ENCODE assay signal across 8 cellular contexts in the genomic region with DNA sequence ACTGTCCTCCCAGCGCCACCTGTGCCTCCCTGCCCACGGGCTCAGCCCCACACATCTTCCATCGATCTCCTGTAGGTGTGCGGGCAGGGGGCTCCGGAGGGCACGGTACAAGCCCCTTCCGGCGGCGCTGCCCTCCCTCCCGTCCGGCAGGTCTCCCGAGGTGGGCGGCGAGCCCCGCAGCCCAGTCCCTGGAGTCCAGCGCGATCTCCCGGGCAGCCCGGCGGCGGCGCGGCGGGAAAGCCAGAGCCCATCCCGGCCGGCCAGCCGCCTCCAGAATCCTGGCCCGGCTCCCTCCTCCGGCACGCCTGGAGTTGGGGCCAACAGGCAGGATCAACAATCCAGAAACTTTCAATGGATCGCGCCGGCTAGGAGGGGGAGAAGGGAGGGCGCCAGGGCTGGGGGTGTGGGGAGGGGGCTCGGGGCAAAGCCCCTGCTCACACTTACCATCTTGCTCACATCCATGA.
DNase-seq lines count a peak whose midpoint lies in the region; ATAC-seq and TF ChIP-seq lines count a peak whose summit lies in the region.

No MANE protein-coding gene starts in this region.

- peak overlapping the region; percentile 47 to 71 for H3K4me3 Mint-ChIP-seq in activated T-cell treated with anti-CD3 and anti-CD28 coated beads, Interleukin-2, amount 50 U/mL, for 72 hours

- POLR2A ChIA-PET in HEK293 (lab: Yijun Ruan, JAX): no interaction called here

- TF ChIP-seq CTCF in HEK293 (tag by site-specific recombination; IDR thresholded peaks at IDR 0.05) (no peak; the same call in 1 of the 2 replicates), neutrophil (IDR thresholded peaks at IDR 0.05) (no peak)

- intact Hi-C loops in head of caudate nucleus (cut with DNase I): no loop called here

- H3K27ac ChIP-seq in HEK293 (ENCODE audit: extremely low read depth, low read depth, low read length) (peak overlapping the region; percentile 59; the same call in 1 of the 2 replicates), neutrophil (peak overlapping the region; percentile 93)

- H3K36me3 Mint-ChIP-seq in activated T-cell treated with anti-CD3 and anti-CD28 coated beads, Interleukin-2, amount 50 U/mL, for 72 hours (ENCODE audit: insufficient read depth in 2 of 2): no peaks in the 10 kb centered on the region

- no peaks in the 10 kb centered on the region for H3K9me3 ChIP-seq in HEK293 (ENCODE audit: control insufficient read depth, insufficient read depth, low read depth, low read length)
- H3K9me3 ChIP-seq in neutrophil: no peaks in the 10 kb centered on the region

- H3K36me3 ChIP-seq in HEK293 (ENCODE audit: control insufficient read depth in 2 of 2, insufficient read depth in 1 of 2, low read length in 2 of 2) (no peaks in the 10 kb centered on the region), neutrophil (peaks cover 8% of the 10 kb centered on the region)

- H3K27ac Mint-ChIP-seq in activated T-cell treated with anti-CD3 and anti-CD28 coated beads, Interleukin-2, amount 50 U/mL, for 72 hours: no peak overlapping the region

- peak; percentile 37 for DNase-seq in Ammon's horn (ENCODE audit: low spot score)
- DNase-seq in activated T-cell treated with anti-CD3 and anti-CD28 coated beads, Interleukin-2, amount 50 U/mL, for 72 hours: no peak
- peak in 37 of 42 donors; percentile 22 to 87 (median 65) for DNase-seq in head of caudate nucleus
- no peak for DNase-seq in NCI-H1694 (lab: John Stamatoyannopoulos, UW)

- no peaks in the 10 kb centered on the region for H3K4me1 Mint-ChIP-seq in activated T-cell treated with anti-CD3 and anti-CD28 coated beads, Interleukin-2, amount 50 U/mL, for 72 hours (ENCODE audit: low read depth)

- H3K27me3 ChIP-seq in neutrophil: no peaks in the 10 kb centered on the region

- H3K4me1 ChIP-seq in HEK293 (ENCODE audit: control insufficient read depth, insufficient read depth, low read length) (no peaks in the 10 kb centered on the region), neutrophil (ENCODE audit: control insufficient read depth in 1 of 2, insufficient read depth in 1 of 2, low read depth in 1 of 2, low read length in 1 of 2) (peaks cover 44 to 46% of the 10 kb centered on the region in 2 experiments)

- CTCF ChIA-PET in HEK293 (lab: Yijun Ruan, JAX): no interaction called here

- peak; percentile 16 to 32 for ATAC-seq in activated T-cell treated with anti-CD3 and anti-CD28 coated beads, Interleukin-2, amount 50 U/mL, for 72 hours (replicated peaks in 1 of 2)
- ATAC-seq in GM21717 (IDR thresholded peaks at IDR 0.05; ENCODE audit: unreplicated experiment) (no peak), HG03378 (IDR thresholded peaks at IDR 0.05; ENCODE audit: unreplicated experiment) (no peak)

- peaks cover 5% of the 10 kb centered on the region for H3K27me3 Mint-ChIP-seq in activated T-cell treated with anti-CD3 and anti-CD28 coated beads, Interleukin-2, amount 50 U/mL, for 72 hours (ENCODE audit: low read depth)

- peak overlapping the region; percentile 64 for H3K4me3 ChIP-seq in HEK293 (ENCODE audit: low read depth, low read length)
- H3K4me3 ChIP-seq in neutrophil (ENCODE audit: low read depth in 1 of 2, low read length in 1 of 2): peak overlapping the region; percentile 86 to 95

- H3K9me3 Mint-ChIP-seq in activated T-cell treated with anti-CD3 and anti-CD28 coated beads, Interleukin-2, amount 50 U/mL, for 72 hours: no peaks in the 10 kb centered on the region

TF ChIP-seq in HEK293, 187 proteins besides CTCF, POLR2A, EP300 and RAD21:
- TF ChIP-seq GLIS2 (tag by site-specific recombination; IDR thresholded peaks at IDR 0.05) (peak; percentile 55; the same call in 1 of the 2 replicates), ZBTB8A (tag by site-specific recombination; IDR thresholded peaks at IDR 0.05) (peak; percentile 47), ZFHX2 (tag by site-specific recombination; conservative IDR thresholded peaks at IDR 0.05) (peak; percentile 90), ZNF549 (tag by site-specific recombination; IDR thresholded peaks at IDR 0.05) (no peak), ZIC2 (tag by site-specific recombination; IDR thresholded peaks at IDR 0.05) (peak; percentile 46; the same call in 1 of the 2 replicates), ZBTB17 (tag by site-specific recombination; IDR thresholded peaks at IDR 0.05) (peak; percentile 38; the same call in 1 of the 2 replicates), ZBTB20 (tag by site-specific recombination; IDR thresholded peaks at IDR 0.05) (peak; percentile 64), EGR2 (tag by site-specific recombination; IDR thresholded peaks at IDR 0.05; ENCODE audit: low read depth) (peak; percentile 68), SCRT2 (tag by site-specific recombination; IDR thresholded peaks at IDR 0.05) (peak; percentile 57), ZNF335 (tag by site-specific recombination; conservative IDR thresholded peaks at IDR 0.05) (no peak; the same call in 1 of the 2 replicates), ZNF610 (tag by site-specific recombination; IDR thresholded peaks at IDR 0.05; ENCODE audit: borderline replicate concordance) (no peak)
- TF ChIP-seq, protein P1, sequence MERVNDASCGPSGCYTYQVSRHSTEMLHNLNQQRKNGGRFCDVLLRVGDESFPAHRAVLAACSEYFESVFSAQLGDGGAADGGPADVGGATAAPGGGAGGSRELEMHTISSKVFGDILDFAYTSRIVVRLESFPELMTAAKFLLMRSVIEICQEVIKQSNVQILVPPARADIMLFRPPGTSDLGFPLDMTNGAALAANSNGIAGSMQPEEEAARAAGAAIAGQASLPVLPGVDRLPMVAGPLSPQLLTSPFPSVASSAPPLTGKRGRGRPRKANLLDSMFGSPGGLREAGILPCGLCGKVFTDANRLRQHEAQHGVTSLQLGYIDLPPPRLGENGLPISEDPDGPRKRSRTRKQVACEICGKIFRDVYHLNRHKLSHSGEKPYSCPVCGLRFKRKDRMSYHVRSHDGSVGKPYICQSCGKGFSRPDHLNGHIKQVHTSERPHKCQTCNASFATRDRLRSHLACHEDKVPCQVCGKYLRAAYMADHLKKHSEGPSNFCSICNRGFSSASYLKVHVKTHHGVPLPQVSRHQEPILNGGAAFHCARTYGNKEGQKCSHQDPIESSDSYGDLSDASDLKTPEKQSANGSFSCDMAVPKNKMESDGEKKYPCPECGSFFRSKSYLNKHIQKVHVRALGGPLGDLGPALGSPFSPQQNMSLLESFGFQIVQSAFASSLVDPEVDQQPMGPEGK (tag by site-specific recombination; IDR thresholded peaks at IDR 0.05): peak; percentile 35; the same call in 1 of the 2 replicates
- TF ChIP-seq, protein P2, sequence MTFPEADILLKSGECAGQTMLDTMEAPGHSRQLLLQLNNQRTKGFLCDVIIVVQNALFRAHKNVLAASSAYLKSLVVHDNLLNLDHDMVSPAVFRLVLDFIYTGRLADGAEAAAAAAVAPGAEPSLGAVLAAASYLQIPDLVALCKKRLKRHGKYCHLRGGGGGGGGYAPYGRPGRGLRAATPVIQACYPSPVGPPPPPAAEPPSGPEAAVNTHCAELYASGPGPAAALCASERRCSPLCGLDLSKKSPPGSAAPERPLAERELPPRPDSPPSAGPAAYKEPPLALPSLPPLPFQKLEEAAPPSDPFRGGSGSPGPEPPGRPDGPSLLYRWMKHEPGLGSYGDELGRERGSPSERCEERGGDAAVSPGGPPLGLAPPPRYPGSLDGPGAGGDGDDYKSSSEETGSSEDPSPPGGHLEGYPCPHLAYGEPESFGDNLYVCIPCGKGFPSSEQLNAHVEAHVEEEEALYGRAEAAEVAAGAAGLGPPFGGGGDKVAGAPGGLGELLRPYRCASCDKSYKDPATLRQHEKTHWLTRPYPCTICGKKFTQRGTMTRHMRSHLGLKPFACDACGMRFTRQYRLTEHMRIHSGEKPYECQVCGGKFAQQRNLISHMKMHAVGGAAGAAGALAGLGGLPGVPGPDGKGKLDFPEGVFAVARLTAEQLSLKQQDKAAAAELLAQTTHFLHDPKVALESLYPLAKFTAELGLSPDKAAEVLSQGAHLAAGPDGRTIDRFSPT (tag by site-specific recombination; IDR thresholded peaks at IDR 0.05): peak; percentile 29; the same call in 1 of the 2 replicates
- TF ChIP-seq, protein P3, sequence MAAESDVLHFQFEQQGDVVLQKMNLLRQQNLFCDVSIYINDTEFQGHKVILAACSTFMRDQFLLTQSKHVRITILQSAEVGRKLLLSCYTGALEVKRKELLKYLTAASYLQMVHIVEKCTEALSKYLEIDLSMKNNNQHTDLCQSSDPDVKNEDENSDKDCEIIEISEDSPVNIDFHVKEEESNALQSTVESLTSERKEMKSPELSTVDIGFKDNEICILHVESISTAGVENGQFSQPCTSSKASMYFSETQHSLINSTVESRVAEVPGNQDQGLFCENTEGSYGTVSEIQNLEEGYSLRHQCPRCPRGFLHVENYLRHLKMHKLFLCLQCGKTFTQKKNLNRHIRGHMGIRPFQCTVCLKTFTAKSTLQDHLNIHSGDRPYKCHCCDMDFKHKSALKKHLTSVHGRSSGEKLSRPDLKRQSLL (tag by site-specific recombination; IDR thresholded peaks at IDR 0.05): 0 out of 2 replicates have a peak, but pooled peaks have one; percentile 44
- TF ChIP-seq, protein P4, sequence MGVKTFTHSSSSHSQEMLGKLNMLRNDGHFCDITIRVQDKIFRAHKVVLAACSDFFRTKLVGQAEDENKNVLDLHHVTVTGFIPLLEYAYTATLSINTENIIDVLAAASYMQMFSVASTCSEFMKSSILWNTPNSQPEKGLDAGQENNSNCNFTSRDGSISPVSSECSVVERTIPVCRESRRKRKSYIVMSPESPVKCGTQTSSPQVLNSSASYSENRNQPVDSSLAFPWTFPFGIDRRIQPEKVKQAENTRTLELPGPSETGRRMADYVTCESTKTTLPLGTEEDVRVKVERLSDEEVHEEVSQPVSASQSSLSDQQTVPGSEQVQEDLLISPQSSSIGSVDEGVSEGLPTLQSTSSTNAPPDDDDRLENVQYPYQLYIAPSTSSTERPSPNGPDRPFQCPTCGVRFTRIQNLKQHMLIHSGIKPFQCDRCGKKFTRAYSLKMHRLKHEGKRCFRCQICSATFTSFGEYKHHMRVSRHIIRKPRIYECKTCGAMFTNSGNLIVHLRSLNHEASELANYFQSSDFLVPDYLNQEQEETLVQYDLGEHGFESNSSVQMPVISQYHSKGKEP (tag by site-specific recombination; IDR thresholded peaks at IDR 0.05): no peak
- TF ChIP-seq, protein P5, sequence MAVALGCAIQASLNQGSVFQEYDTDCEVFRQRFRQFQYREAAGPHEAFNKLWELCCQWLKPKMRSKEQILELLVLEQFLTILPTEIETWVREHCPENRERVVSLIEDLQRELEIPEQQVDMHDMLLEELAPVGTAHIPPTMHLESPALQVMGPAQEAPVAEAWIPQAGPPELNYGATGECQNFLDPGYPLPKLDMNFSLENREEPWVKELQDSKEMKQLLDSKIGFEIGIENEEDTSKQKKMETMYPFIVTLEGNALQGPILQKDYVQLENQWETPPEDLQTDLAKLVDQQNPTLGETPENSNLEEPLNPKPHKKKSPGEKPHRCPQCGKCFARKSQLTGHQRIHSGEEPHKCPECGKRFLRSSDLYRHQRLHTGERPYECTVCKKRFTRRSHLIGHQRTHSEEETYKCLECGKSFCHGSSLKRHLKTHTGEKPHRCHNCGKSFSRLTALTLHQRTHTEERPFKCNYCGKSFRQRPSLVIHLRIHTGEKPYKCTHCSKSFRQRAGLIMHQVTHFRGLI (tag by site-specific recombination; IDR thresholded peaks at IDR 0.05): 0 out of 2 replicates have a peak, but pooled peaks have one; percentile 22

Comparison
In these comparisons a context has a peak if more than half of its experiments do, and no peak if none do; other contexts are left out.
1. DNase-seq: peak in Ammon's horn (single experiment) and head of caudate nucleus (37 of 42); none in activated T-cell treated with anti-CD3 and anti-CD28 coated beads, Interleukin-2, amount 50 U/mL, for 72 hours (0 of 2) and NCI-H1694 (single experiment).
2. ATAC-seq: peak in activated T-cell treated with anti-CD3 and anti-CD28 coated beads, Interleukin-2, amount 50 U/mL, for 72 hours (2 of 2); none in GM21717 (single experiment) and HG03378 (single experiment).